2 cellular contexts compared by ENCODE assay signal in genomic region chr22:24026733-24027132, GRCh38.
TF ChIP-seq lines count a peak whose summit lies in the region.

No MANE protein-coding gene starts in this region.

TF ChIP-seq in HEK293, 187 proteins besides CTCF, POLR2A, EP300 and RAD21 (continues in another document):
- TF ChIP-seq ZNF776 (tag by site-specific recombination; IDR thresholded peaks at IDR 0.05; ENCODE audit: borderline replicate concordance): 0 out of 2 replicates have a peak, but pooled peaks have one; percentile 50
- peak; percentile 98 for TF ChIP-seq ZNF843 (tag by site-specific recombination; IDR thresholded peaks at IDR 0.05)
- TF ChIP-seq, protein P1, sequence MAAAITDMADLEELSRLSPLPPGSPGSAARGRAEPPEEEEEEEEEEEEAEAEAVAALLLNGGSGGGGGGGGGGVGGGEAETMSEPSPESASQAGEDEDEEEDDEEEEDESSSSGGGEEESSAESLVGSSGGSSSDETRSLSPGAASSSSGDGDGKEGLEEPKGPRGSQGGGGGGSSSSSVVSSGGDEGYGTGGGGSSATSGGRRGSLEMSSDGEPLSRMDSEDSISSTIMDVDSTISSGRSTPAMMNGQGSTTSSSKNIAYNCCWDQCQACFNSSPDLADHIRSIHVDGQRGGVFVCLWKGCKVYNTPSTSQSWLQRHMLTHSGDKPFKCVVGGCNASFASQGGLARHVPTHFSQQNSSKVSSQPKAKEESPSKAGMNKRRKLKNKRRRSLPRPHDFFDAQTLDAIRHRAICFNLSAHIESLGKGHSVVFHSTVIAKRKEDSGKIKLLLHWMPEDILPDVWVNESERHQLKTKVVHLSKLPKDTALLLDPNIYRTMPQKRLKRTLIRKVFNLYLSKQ (tag by site-specific recombination; IDR thresholded peaks at IDR 0.05; ENCODE audit: borderline replicate concordance): no peak
- peak; percentile 74; the same call in 1 of the 2 replicates for TF ChIP-seq TCF7L2 (IDR thresholded peaks at IDR 0.05; ENCODE audit: borderline replicate concordance, low read depth, low read length)
- TF ChIP-seq OVOL3 (tag by site-specific recombination; IDR thresholded peaks at IDR 0.05): peak; percentile 95
- TF ChIP-seq ZNF211 (tag by site-specific recombination; IDR thresholded peaks at IDR 0.05; ENCODE audit: low read depth): no peak
- TF ChIP-seq, protein P2, sequence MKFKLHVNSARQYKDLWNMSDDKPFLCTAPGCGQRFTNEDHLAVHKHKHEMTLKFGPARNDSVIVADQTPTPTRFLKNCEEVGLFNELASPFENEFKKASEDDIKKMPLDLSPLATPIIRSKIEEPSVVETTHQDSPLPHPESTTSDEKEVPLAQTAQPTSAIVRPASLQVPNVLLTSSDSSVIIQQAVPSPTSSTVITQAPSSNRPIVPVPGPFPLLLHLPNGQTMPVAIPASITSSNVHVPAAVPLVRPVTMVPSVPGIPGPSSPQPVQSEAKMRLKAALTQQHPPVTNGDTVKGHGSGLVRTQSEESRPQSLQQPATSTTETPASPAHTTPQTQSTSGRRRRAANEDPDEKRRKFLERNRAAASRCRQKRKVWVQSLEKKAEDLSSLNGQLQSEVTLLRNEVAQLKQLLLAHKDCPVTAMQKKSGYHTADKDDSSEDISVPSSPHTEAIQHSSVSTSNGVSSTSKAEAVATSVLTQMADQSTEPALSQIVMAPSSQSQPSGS (tag by site-specific recombination; IDR thresholded peaks at IDR 0.05; ENCODE audit: low read depth): peak; percentile 54; the same call in 1 of the 2 replicates
- TF ChIP-seq ZNF521 (tag by site-specific recombination; IDR thresholded peaks at IDR 0.05): no peak
- TF ChIP-seq YY1 (tag by site-specific recombination; IDR thresholded peaks at IDR 0.05): peak; percentile 45; the same call in 1 of the 2 replicates
- TF ChIP-seq PRDM1 (tag by site-specific recombination; IDR thresholded peaks at IDR 0.05): no peak
- TF ChIP-seq ZXDB (tag by site-specific recombination; IDR thresholded peaks at IDR 0.05): peak; percentile 90
- TF ChIP-seq, protein P3, sequence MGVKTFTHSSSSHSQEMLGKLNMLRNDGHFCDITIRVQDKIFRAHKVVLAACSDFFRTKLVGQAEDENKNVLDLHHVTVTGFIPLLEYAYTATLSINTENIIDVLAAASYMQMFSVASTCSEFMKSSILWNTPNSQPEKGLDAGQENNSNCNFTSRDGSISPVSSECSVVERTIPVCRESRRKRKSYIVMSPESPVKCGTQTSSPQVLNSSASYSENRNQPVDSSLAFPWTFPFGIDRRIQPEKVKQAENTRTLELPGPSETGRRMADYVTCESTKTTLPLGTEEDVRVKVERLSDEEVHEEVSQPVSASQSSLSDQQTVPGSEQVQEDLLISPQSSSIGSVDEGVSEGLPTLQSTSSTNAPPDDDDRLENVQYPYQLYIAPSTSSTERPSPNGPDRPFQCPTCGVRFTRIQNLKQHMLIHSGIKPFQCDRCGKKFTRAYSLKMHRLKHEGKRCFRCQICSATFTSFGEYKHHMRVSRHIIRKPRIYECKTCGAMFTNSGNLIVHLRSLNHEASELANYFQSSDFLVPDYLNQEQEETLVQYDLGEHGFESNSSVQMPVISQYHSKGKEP (tag by site-specific recombination; IDR thresholded peaks at IDR 0.05): peak; percentile 62; the same call in 1 of the 2 replicates
- no peak for TF ChIP-seq ZNF335 (tag by site-specific recombination; conservative IDR thresholded peaks at IDR 0.05)
- TF ChIP-seq, protein P4, sequence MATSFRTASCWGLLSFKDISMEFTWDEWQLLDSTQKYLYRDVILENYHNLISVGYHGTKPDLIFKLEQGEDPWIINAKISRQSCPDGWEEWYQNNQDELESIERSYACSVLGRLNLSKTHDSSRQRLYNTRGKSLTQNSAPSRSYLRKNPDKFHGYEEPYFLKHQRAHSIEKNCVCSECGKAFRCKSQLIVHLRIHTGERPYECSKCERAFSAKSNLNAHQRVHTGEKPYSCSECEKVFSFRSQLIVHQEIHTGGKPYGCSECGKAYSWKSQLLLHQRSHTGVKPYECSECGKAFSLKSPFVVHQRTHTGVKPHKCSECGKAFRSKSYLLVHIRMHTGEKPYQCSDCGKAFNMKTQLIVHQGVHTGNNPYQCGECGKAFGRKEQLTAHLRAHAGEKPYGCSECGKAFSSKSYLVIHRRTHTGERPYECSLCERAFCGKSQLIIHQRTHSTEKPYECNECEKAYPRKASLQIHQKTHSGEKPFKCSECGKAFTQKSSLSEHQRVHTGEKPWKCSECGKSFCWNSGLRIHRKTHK (tag by site-specific recombination; IDR thresholded peaks at IDR 0.05): no peak
- no peak for TF ChIP-seq KLF8 (tag by site-specific recombination; IDR thresholded peaks at IDR 0.05)
- TF ChIP-seq ZNF169 (tag by site-specific recombination; IDR thresholded peaks at IDR 0.05): no peak
- no peak for TF ChIP-seq ZFP37 (tag by site-specific recombination; IDR thresholded peaks at IDR 0.05)
- no peak for TF ChIP-seq ZNF248 (tag by site-specific recombination; IDR thresholded peaks at IDR 0.05)
- TF ChIP-seq KLF16 (tag by site-specific recombination; IDR thresholded peaks at IDR 0.05): peak; percentile 31; the same call in 1 of the 2 replicates
- TF ChIP-seq SALL2 (tag by site-specific recombination; IDR thresholded peaks at IDR 0.05; ENCODE audit: borderline replicate concordance): no peak
- TF ChIP-seq ZNF510 (tag by site-specific recombination; IDR thresholded peaks at IDR 0.05; ENCODE audit: insufficient replicate concordance): no peak
- TF ChIP-seq KLF10 (tag by site-specific recombination; IDR thresholded peaks at IDR 0.05): peak; percentile 66; the same call in 1 of the 2 replicates
- no peak for TF ChIP-seq ZNF184 (tag by site-specific recombination; IDR thresholded peaks at IDR 0.05)
- TF ChIP-seq SCRT1 (tag by site-specific recombination; IDR thresholded peaks at IDR 0.05; ENCODE audit: borderline replicate concordance): peak; percentile 66; the same call in 1 of the 2 replicates
- no peak for TF ChIP-seq ZNF501 (tag by site-specific recombination; IDR thresholded peaks at IDR 0.05)
- TF ChIP-seq ZNF18 (tag by site-specific recombination; IDR thresholded peaks at IDR 0.05): peak; percentile 97
- peak; percentile 40; the same call in 1 of the 2 replicates for TF ChIP-seq ZBTB8A (tag by site-specific recombination; IDR thresholded peaks at IDR 0.05)

TF ChIP-seq in SK-N-SH, 30 proteins besides CTCF, POLR2A, EP300 and RAD21:
- TF ChIP-seq FOXM1 (IDR thresholded peaks at IDR 0.05; ENCODE audit: low read depth) (no peak), TCF12 (IDR thresholded peaks at IDR 0.05) (peak; percentile 18; the same call in 1 of the 2 replicates), NRF1 (IDR thresholded peaks at IDR 0.05; ENCODE audit: low read depth, low read length) (no peak), GABPA (IDR thresholded peaks at IDR 0.05; ENCODE audit: low read depth) (no peak), MXI1 (IDR thresholded peaks at IDR 0.05; ENCODE audit: low read depth, low read length) (peak; percentile 66; the same call in 1 of the 2 replicates), GATA2 (CRISPR knock-in tag; IDR thresholded peaks at IDR 0.05) (peak; percentile 65; the same call in 1 of the 2 replicates), SMC3 (IDR thresholded peaks at IDR 0.05; ENCODE audit: low read depth, low read length) (no peak), TAF1 (IDR thresholded peaks at IDR 0.05; ENCODE audit: borderline replicate concordance, low read depth, low read length) (no peak), MEF2A (IDR thresholded peaks at IDR 0.05; ENCODE audit: borderline replicate concordance, low read depth) (no peak)
